Comparison of ENCODE assay signal across 1 cellular context in the genomic region with DNA sequence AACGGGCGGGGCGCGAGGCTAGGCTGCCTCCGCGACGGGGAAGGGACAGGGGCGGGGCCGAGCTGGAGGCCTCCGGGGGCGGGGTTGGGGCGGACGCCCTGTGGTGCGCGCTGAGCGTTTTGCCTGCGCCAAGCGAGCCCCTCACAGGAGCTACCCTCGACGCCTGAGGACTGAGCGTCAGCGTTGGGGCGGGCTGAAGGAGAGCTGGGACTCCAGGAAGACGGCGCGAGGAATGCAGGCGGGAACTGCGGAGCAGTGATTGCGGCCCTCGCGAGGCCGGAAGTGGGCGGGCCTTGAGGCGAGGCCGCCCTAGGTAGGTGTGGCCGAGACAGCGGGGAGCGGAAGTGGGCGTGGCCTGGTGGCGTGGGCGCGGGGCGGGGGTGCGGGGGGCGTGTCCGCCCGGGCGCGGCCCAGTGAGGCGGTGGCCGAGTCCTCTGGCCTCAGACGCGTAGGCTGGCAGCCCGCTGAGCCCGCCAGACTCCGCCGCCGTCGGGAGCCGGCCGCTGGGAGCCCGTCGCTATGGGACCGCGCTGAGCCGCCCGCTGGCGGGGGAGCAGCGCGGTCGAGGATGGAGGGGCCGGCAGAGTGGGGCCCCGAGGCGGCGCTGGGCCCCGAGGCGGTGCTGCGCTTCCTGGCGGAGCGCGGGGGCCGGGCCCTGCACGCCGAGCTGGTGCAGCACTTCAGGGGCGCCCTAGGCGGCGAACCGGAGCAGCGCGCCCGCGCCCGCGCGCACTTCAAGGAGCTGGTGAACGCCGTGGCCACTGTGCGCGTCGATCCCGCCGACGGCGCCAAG.
TF ChIP-seq lines count a peak whose summit lies in the region.

Gene SEPTIN10 (minus strand): TSS at position 45 of the 793 bp plus-strand sequence. CDS start 139 bp downstream, outside the sequence.
Gene SOWAHC (plus strand): TSS at position 443 of the 793 bp plus-strand sequence. CDS start 126 bp downstream, at position 569.

TF ChIP-seq in HepG2, 621 proteins besides CTCF, POLR2A, EP300 and RAD21 (continued from another document and continues in another):
- TF ChIP-seq, protein P1, sequence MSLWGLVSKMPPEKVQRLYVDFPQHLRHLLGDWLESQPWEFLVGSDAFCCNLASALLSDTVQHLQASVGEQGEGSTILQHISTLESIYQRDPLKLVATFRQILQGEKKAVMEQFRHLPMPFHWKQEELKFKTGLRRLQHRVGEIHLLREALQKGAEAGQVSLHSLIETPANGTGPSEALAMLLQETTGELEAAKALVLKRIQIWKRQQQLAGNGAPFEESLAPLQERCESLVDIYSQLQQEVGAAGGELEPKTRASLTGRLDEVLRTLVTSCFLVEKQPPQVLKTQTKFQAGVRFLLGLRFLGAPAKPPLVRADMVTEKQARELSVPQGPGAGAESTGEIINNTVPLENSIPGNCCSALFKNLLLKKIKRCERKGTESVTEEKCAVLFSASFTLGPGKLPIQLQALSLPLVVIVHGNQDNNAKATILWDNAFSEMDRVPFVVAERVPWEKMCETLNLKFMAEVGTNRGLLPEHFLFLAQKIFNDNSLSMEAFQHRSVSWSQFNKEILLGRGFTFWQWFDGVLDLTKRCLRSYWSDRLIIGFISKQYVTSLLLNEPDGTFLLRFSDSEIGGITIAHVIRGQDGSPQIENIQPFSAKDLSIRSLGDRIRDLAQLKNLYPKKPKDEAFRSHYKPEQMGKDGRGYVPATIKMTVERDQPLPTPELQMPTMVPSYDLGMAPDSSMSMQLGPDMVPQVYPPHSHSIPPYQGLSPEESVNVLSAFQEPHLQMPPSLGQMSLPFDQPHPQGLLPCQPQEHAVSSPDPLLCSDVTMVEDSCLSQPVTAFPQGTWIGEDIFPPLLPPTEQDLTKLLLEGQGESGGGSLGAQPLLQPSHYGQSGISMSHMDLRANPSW (CRISPR knock-in tag; IDR thresholded peaks at IDR 0.05; ENCODE audit: borderline replicate concordance): 0 out of 2 replicates have a peak, but pooled peaks have one; percentile 25
- TF ChIP-seq GABPA (IDR thresholded peaks at IDR 0.05; ENCODE audit: low read depth, low read length): no peak
- TF ChIP-seq GABPA (CRISPR knock-in tag; IDR thresholded peaks at IDR 0.05; ENCODE audit: low read depth): peak; percentile 92
- TF ChIP-seq ZNF510 (CRISPR knock-in tag; IDR thresholded peaks at IDR 0.05; ENCODE audit: low read depth): peak; percentile 91; the same call in 1 of the 2 replicates
- TF ChIP-seq, protein P2, sequence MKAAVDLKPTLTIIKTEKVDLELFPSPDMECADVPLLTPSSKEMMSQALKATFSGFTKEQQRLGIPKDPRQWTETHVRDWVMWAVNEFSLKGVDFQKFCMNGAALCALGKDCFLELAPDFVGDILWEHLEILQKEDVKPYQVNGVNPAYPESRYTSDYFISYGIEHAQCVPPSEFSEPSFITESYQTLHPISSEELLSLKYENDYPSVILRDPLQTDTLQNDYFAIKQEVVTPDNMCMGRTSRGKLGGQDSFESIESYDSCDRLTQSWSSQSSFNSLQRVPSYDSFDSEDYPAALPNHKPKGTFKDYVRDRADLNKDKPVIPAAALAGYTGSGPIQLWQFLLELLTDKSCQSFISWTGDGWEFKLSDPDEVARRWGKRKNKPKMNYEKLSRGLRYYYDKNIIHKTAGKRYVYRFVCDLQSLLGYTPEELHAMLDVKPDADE (CRISPR knock-in tag; IDR thresholded peaks at IDR 0.05): peak; percentile 95
- TF ChIP-seq ZNF121 (CRISPR knock-in tag; IDR thresholded peaks at IDR 0.05): no peak
- no peak for TF ChIP-seq ATRX (CRISPR knock-in tag; IDR thresholded peaks at IDR 0.05; ENCODE audit: borderline replicate concordance)
- TF ChIP-seq HNRNPK (IDR thresholded peaks at IDR 0.05; ENCODE audit: low read depth, low read length, poor library complexity, severe bottlenecking): no peak
- TF ChIP-seq MAX (IDR thresholded peaks at IDR 0.05): peak; percentile 85
- TF ChIP-seq ZBTB46 (CRISPR knock-in tag; IDR thresholded peaks at IDR 0.05; ENCODE audit: borderline replicate concordance): peak; percentile 89; the same call in 1 of the 2 replicates
- TF ChIP-seq, protein P3, sequence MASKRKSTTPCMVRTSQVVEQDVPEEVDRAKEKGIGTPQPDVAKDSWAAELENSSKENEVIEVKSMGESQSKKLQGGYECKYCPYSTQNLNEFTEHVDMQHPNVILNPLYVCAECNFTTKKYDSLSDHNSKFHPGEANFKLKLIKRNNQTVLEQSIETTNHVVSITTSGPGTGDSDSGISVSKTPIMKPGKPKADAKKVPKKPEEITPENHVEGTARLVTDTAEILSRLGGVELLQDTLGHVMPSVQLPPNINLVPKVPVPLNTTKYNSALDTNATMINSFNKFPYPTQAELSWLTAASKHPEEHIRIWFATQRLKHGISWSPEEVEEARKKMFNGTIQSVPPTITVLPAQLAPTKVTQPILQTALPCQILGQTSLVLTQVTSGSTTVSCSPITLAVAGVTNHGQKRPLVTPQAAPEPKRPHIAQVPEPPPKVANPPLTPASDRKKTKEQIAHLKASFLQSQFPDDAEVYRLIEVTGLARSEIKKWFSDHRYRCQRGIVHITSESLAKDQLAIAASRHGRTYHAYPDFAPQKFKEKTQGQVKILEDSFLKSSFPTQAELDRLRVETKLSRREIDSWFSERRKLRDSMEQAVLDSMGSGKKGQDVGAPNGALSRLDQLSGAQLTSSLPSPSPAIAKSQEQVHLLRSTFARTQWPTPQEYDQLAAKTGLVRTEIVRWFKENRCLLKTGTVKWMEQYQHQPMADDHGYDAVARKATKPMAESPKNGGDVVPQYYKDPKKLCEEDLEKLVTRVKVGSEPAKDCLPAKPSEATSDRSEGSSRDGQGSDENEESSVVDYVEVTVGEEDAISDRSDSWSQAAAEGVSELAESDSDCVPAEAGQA (IDR thresholded peaks at IDR 0.05; ENCODE audit: low read depth): no peak; the same call in 1 of the 2 replicates
- TF ChIP-seq, protein P3 (CRISPR knock-in tag; IDR thresholded peaks at IDR 0.05; ENCODE audit: borderline replicate concordance): peak; percentile 51; the same call in 1 of the 2 replicates
- peak; percentile 80; the same call in 1 of the 2 replicates for TF ChIP-seq KMT2B (CRISPR knock-in tag; IDR thresholded peaks at IDR 0.05)
- TF ChIP-seq CREBL2 (CRISPR knock-in tag; IDR thresholded peaks at IDR 0.05; ENCODE audit: borderline replicate concordance): 0 out of 2 replicates have a peak, but pooled peaks have one; percentile 32
- peak; percentile 82; the same call in 1 of the 2 replicates for TF ChIP-seq TOPORS (CRISPR knock-in tag; IDR thresholded peaks at IDR 0.05)
- no peak for TF ChIP-seq NFATC3 (CRISPR knock-in tag; IDR thresholded peaks at IDR 0.05)
- TF ChIP-seq, protein P4, sequence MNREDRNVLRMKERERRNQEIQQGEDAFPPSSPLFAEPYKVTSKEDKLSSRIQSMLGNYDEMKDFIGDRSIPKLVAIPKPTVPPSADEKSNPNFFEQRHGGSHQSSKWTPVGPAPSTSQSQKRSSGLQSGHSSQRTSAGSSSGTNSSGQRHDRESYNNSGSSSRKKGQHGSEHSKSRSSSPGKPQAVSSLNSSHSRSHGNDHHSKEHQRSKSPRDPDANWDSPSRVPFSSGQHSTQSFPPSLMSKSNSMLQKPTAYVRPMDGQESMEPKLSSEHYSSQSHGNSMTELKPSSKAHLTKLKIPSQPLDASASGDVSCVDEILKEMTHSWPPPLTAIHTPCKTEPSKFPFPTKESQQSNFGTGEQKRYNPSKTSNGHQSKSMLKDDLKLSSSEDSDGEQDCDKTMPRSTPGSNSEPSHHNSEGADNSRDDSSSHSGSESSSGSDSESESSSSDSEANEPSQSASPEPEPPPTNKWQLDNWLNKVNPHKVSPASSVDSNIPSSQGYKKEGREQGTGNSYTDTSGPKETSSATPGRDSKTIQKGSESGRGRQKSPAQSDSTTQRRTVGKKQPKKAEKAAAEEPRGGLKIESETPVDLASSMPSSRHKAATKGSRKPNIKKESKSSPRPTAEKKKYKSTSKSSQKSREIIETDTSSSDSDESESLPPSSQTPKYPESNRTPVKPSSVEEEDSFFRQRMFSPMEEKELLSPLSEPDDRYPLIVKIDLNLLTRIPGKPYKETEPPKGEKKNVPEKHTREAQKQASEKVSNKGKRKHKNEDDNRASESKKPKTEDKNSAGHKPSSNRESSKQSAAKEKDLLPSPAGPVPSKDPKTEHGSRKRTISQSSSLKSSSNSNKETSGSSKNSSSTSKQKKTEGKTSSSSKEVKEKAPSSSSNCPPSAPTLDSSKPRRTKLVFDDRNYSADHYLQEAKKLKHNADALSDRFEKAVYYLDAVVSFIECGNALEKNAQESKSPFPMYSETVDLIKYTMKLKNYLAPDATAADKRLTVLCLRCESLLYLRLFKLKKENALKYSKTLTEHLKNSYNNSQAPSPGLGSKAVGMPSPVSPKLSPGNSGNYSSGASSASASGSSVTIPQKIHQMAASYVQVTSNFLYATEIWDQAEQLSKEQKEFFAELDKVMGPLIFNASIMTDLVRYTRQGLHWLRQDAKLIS (CRISPR knock-in tag; IDR thresholded peaks at IDR 0.05): no peak; the same call in 1 of the 2 replicates
- peak; percentile 91 for TF ChIP-seq ZNF253 (CRISPR knock-in tag; IDR thresholded peaks at IDR 0.05; ENCODE audit: borderline replicate concordance)
- no peak for TF ChIP-seq ZNF562 (CRISPR knock-in tag; IDR thresholded peaks at IDR 0.05; ENCODE audit: borderline replicate concordance)
- no peak for TF ChIP-seq ZNF382 (CRISPR knock-in tag; IDR thresholded peaks at IDR 0.05; ENCODE audit: borderline replicate concordance)
- no peak for TF ChIP-seq ATF7 (IDR thresholded peaks at IDR 0.05)
- no peak; the same call in 1 of the 2 replicates for TF ChIP-seq ATF7 (CRISPR knock-in tag; IDR thresholded peaks at IDR 0.05)
- TF ChIP-seq, protein P5, sequence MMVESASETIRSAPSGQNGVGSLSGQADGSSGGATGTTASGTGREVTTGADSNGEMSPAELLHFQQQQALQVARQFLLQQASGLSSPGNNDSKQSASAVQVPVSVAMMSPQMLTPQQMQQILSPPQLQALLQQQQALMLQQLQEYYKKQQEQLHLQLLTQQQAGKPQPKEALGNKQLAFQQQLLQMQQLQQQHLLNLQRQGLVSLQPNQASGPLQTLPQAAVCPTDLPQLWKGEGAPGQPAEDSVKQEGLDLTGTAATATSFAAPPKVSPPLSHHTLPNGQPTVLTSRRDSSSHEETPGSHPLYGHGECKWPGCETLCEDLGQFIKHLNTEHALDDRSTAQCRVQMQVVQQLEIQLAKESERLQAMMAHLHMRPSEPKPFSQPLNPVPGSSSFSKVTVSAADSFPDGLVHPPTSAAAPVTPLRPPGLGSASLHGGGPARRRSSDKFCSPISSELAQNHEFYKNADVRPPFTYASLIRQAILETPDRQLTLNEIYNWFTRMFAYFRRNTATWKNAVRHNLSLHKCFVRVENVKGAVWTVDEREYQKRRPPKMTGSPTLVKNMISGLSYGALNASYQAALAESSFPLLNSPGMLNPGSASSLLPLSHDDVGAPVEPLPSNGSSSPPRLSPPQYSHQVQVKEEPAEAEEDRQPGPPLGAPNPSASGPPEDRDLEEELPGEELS (CRISPR knock-in tag; IDR thresholded peaks at IDR 0.05): peak; percentile 87
- peak; percentile 93 for TF ChIP-seq KAT8 (CRISPR knock-in tag; IDR thresholded peaks at IDR 0.05)
- peak; percentile 93; the same call in 1 of the 2 replicates for TF ChIP-seq E2F2 (CRISPR knock-in tag; IDR thresholded peaks at IDR 0.05; ENCODE audit: borderline replicate concordance)
- peak; percentile 96; the same call in 1 of the 2 replicates for TF ChIP-seq CAMTA2 (CRISPR knock-in tag; IDR thresholded peaks at IDR 0.05; ENCODE audit: borderline replicate concordance)
- TF ChIP-seq ZFP82 (CRISPR knock-in tag; IDR thresholded peaks at IDR 0.05; ENCODE audit: borderline replicate concordance): peak; percentile 82; the same call in 1 of the 2 replicates
- TF ChIP-seq HDAC2 (CRISPR knock-in tag; IDR thresholded peaks at IDR 0.05): peak; percentile 97
- TF ChIP-seq FOXM1 (CRISPR knock-in tag; IDR thresholded peaks at IDR 0.05): peak; percentile 67; the same call in 1 of the 2 replicates
- no peak; the same call in 1 of the 2 replicates for TF ChIP-seq NFKBIZ (CRISPR knock-in tag; IDR thresholded peaks at IDR 0.05)
- TF ChIP-seq ZNF354B (CRISPR knock-in tag; IDR thresholded peaks at IDR 0.05): peak; percentile 25; the same call in 1 of the 2 replicates
- TF ChIP-seq, protein P6, sequence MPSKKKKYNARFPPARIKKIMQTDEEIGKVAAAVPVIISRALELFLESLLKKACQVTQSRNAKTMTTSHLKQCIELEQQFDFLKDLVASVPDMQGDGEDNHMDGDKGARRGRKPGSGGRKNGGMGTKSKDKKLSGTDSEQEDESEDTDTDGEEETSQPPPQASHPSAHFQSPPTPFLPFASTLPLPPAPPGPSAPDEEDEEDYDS (CRISPR knock-in tag; IDR thresholded peaks at IDR 0.05): peak; percentile 89
